ENCODE assay signal across 14 cellular contexts in the genomic region with DNA sequence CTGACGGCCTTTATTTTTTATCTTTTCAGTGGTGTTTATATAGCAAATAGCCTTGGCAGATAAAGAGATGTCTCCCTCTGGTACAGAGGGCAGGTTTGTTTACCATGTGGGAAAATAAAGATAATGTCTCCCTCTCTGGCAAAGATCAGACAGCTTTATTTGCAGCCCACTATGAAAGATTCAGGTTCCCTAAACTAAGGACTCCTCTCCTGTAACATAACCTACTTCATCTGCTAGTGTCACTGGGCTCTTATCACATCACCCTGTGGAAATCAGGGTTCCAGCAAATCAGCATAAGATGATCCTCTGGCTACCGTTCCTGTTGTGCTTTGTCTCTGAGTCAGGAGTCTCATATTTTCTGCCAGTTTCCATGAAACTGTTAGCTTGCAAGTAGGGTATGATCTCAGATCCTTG. TPM values are rescaled to one million over a fixed set of nuclear protein-coding genes. Genes with fewer than 3 reads are reported as not detected.
DNase-seq lines count a peak whose midpoint lies in the region; ATAC-seq and TF ChIP-seq lines count a peak whose summit lies in the region.
"Had no signal": no experiment of that assay in that cellular context is flagged by ENCODE, and none has a peak within 500 bp of the region (broad histone marks: within the 10 kb centered on the region; RNA-seq: fewer than 3 reads in every experiment).

No MANE protein-coding gene starts in this region.

- in situ Hi-C loops in mammary epithelial cell (cut with MboI; ENCODE audit: low sequenced_read_pairs in 2 of 2): no loop called here

- peaks cover 19% of the 10 kb centered on the region for H3K4me1 ChIP-seq in mammary epithelial cell (ENCODE audit: insufficient read depth, low read length)
- peaks cover 0 to 24% (median 5%) of the 10 kb centered on the region in 4 donors for H3K4me1 ChIP-seq in tibial artery
- peaks cover 19% of the 10 kb centered on the region for H3K4me1 ChIP-seq in mucosa of descending colon (ENCODE audit: low read depth)
- H3K4me1 ChIP-seq: prostate gland had no signal

- no peak for ATAC-seq in HG02870 (IDR thresholded peaks at IDR 0.05; ENCODE audit: unreplicated experiment)
- no peak for ATAC-seq in GM21737 (IDR thresholded peaks at IDR 0.05; ENCODE audit: unreplicated experiment)
- ATAC-seq in mucosa of descending colon: no peak
- ATAC-seq: WTC11 had no signal

- no peak overlapping the region for H3K4me2 ChIP-seq in mammary epithelial cell (ENCODE audit: insufficient read depth, low read depth, low read length)

- no TSS peak for BruUV-seq in mammary epithelial cell (replicated peaks; lab: Mats Ljungman, UMichigan)

- dilution Hi-C loops in mammary epithelial cell (cut with HindIII; ENCODE audit: low sequenced_read_pairs): no loop called here

- no peak overlapping the region for H3K27ac ChIP-seq in mammary epithelial cell (ENCODE audit: insufficient read depth, low read depth, low read length)
- no peak overlapping the region for H3K27ac ChIP-seq in tibial artery
- H3K27ac ChIP-seq: prostate gland had no signal

- H3K36me3 ChIP-seq in mammary epithelial cell (ENCODE audit: insufficient read depth, low read length): peaks cover 1% of the 10 kb centered on the region
- peaks cover 0 to 2% (median 0%) of the 10 kb centered on the region in 3 donors for H3K36me3 ChIP-seq in tibial artery
- H3K36me3 ChIP-seq in mucosa of descending colon (ENCODE audit: low read depth): no peaks in the 10 kb centered on the region
- H3K36me3 ChIP-seq: prostate gland had no signal

- H3K4me3 Mint-ChIP-seq in neural crest cell: peak overlapping the region; percentile 38
- H3K4me3 Mint-ChIP-seq: WTC11 had no signal

- intact Hi-C loops in mammary epithelial cell (cut with micrococcal nuclease): no loop called here
- intact Hi-C loops in tibial artery (cut with DNase I; ENCODE audit: low total_unique reads): no loop called here
- intact Hi-C loops in mucosa of descending colon (cut with DNase I, micrococcal nuclease): no loop called here

- H4K20me1 ChIP-seq in mammary epithelial cell (ENCODE audit: insufficient read depth, low read length): no peaks in the 10 kb centered on the region

- H3K4me3 ChIP-seq in mammary epithelial cell (replicated peaks in 1 of 3; ENCODE audit: insufficient read depth in 1 of 3, low read depth in 2 of 3, low read length in 3 of 3) (no peak overlapping the region), tibial artery (no peak overlapping the region), mucosa of descending colon (no peak overlapping the region)
- H3K4me3 ChIP-seq: prostate gland had no signal

- H3K27ac Mint-ChIP-seq in neural crest cell (ENCODE audit: unreplicated experiment): no peak overlapping the region
- H3K27ac Mint-ChIP-seq: WTC11 had no signal

- DNase-seq in EH (ENCODE audit: low read depth) (peak; percentile 15), NCI-H2196 (lab: John Stamatoyannopoulos, UW; ENCODE audit: unreplicated experiment) (peak; percentile 48), mammary epithelial cell (peak; percentile 13), neural crest cell (ENCODE audit: low read depth, low spot score) (no peak), tibial artery (no peak), mucosa of descending colon (no peak)
- DNase-seq: activated naive CD4-positive, alpha-beta T cell treated with Interleukin-2 at 50 U/mL for 16 hours; GDM1; kidney; NCI-H524 treated with DMSO at 0.1 percent for 48 hours had no signal

- TF ChIP-seq CTCF in mammary epithelial cell (conservative IDR thresholded peaks at IDR 0.05 in 1 of 2, IDR thresholded peaks at IDR 0.05 in 1 of 2; ENCODE audit: extremely low read depth in 1 of 2, insufficient read depth in 1 of 2, low read depth in 1 of 2, low read length in 2 of 2) (no peak), neural crest cell (conservative IDR thresholded peaks at IDR 0.05) (no peak), tibial artery (IDR thresholded peaks at IDR 0.05) (no peak), mucosa of descending colon (IDR thresholded peaks at IDR 0.05) (no peak)

- no peaks in the 10 kb centered on the region for H3K9me3 ChIP-seq in mammary epithelial cell (replicated peaks; ENCODE audit: insufficient read depth, low read length)
- H3K9me3 ChIP-seq in tibial artery: peaks cover 0 to 11% (median under 1%) of the 10 kb centered on the region in 3 donors
- peaks cover 6% of the 10 kb centered on the region for H3K9me3 ChIP-seq in mucosa of descending colon
- H3K9me3 ChIP-seq: prostate gland had no signal

- H3K36me3 Mint-ChIP-seq in neural crest cell (ENCODE audit: low read depth): peaks cover 29% of the 10 kb centered on the region

- H3K79me2 ChIP-seq in mammary epithelial cell (ENCODE audit: insufficient read depth, low read length): peaks cover 72% of the 10 kb centered on the region

- H2AFZ ChIP-seq in mammary epithelial cell (ENCODE audit: low read depth, low read length): no peak overlapping the region

- H3K4me1 Mint-ChIP-seq in neural crest cell: peaks cover 19% of the 10 kb centered on the region

- CTCF ChIA-PET in mammary epithelial cell (lab: Charles Lee; ENCODE audit: low non-redundant PET): no interaction called here

- peaks cover 29% of the 10 kb centered on the region for H3K9me3 Mint-ChIP-seq in neural crest cell

- H3K27me3 ChIP-seq in mammary epithelial cell (ENCODE audit: insufficient read depth, low read length) (no peaks in the 10 kb centered on the region), tibial artery (no peaks in the 10 kb centered on the region)

- H3K9ac ChIP-seq in mammary epithelial cell (ENCODE audit: insufficient read depth, low read length): no peak overlapping the region

- H3K27me3 Mint-ChIP-seq in neural crest cell (ENCODE audit: low read depth): no peaks in the 10 kb centered on the region

- WGBS in mammary epithelial cell (ENCODE audit: low coverage, missing lambda C conversion rate): 79% methylated on average over 2 of the region's 2 CpGs

RNA-seq across cellular contexts. Expression of gene FBXL4, which starts 3.1 kb away (rescaled TPM):
- total RNA-seq in mammary epithelial cell (10 to 100 TPM; 15.7 to 15.8 TPM), neural crest cell (9.5 and 10.2 TPM in 2 replicates), mucosa of descending colon (10 to 100 TPM; 13.2 to 23.8 (median 22.5) TPM)
- polyA plus RNA-seq in mammary epithelial cell: 11.3 TPM
- 12.7 TPM for polyA minus RNA-seq in mammary epithelial cell

Comparison
In these comparisons a context has a peak if more than half of its experiments do, and no peak if none do; other contexts are left out.
1. DNase-seq: peak in EH (single experiment), NCI-H2196 (single experiment) and mammary epithelial cell (single experiment); none in neural crest cell (single experiment), tibial artery (0 of 2) and mucosa of descending colon (0 of 3).